10 cellular contexts compared by ENCODE assay signal in genomic region chr2:54604771-54605350, GRCh38.
A peak's percentile ranks its signal among the peaks of the same experiment; 100 is the strongest.
DNase-seq lines count a peak whose midpoint lies in the region; ATAC-seq, FAIRE-seq and TF ChIP-seq lines count a peak whose summit lies in the region.
"Had no signal": no experiment of that assay in that cellular context is flagged by ENCODE, and none has a peak within 500 bp of the region (broad histone marks: within the 10 kb centered on the region; RNA-seq: fewer than 3 reads in every experiment).

No MANE protein-coding gene starts in this region.

- H3K4me1 ChIP-seq in right atrium auricular region: peaks cover 0 to 79% of the 10 kb centered on the region in 2 donors

- H3K9me3 Mint-ChIP-seq in activated naive CD8-positive, alpha-beta T cell treated with anti-CD3 and anti-CD28 coated beads, Interleukin-2, amount 10 ng/mL, durations not matched to agents 7 days and 5 days: peaks cover 3% of the 10 kb centered on the region
- H3K9me3 Mint-ChIP-seq in mesothelial cell of epicardium (no peaks in the 10 kb centered on the region), type B pancreatic cell (no peaks in the 10 kb centered on the region)

- H3K4me3 Mint-ChIP-seq in activated naive CD8-positive, alpha-beta T cell treated with anti-CD3 and anti-CD28 coated beads, Interleukin-2, amount 10 ng/mL, durations not matched to agents 7 days and 5 days: peak overlapping the region; percentile 34
- H3K4me3 Mint-ChIP-seq in mesothelial cell of epicardium: no peak overlapping the region
- H3K4me3 Mint-ChIP-seq in type B pancreatic cell: peak overlapping the region; percentile 7

- H3K27me3 ChIP-seq in right atrium auricular region: no peaks in the 10 kb centered on the region

- no peaks in the 10 kb centered on the region for H3K27me3 Mint-ChIP-seq in activated naive CD8-positive, alpha-beta T cell treated with anti-CD3 and anti-CD28 coated beads, Interleukin-2, amount 10 ng/mL, durations not matched to agents 7 days and 5 days
- H3K27me3 Mint-ChIP-seq in mesothelial cell of epicardium (ENCODE audit: low read depth) (no peaks in the 10 kb centered on the region), type B pancreatic cell (no peaks in the 10 kb centered on the region)

- no peak overlapping the region for H3K4me3 ChIP-seq in right atrium auricular region

- intact Hi-C loops in cardiac septum (cut with DNase I): no loop called here

- TF ChIP-seq CTCF in right atrium auricular region (IDR thresholded peaks at IDR 0.05): no peak
- TF ChIP-seq CTCF in mesothelial cell of epicardium (IDR thresholded peaks at IDR 0.05; ENCODE audit: unreplicated experiment): no peak
- TF ChIP-seq CTCF in type B pancreatic cell (conservative IDR thresholded peaks at IDR 0.05): no peak

- H3K9me3 ChIP-seq in right atrium auricular region: no peaks in the 10 kb centered on the region

- DNase-seq in right atrium auricular region (ENCODE audit: low spot score) (no peak), cardiac septum (ENCODE audit: low spot score) (no peak), mesothelial cell of epicardium (ENCODE audit: low spot score in 2 of 2, unreplicated experiment in 2 of 2) (no peak), type B pancreatic cell (ENCODE audit: extremely low spot score, unreplicated experiment) (no peak), putamen (ENCODE audit: low spot score) (no peak), HTR-8/SVneo (ENCODE audit: insufficient read length, low spot score) (no peak)
- DNase-seq in activated naive CD8-positive, alpha-beta T cell treated with anti-CD3 and anti-CD28 coated beads, Interleukin-2, amount 10 ng/mL, durations not matched to agents 7 days and 5 days: no peak
- DNase-seq: effector CD4-positive, alpha-beta T cell had no signal

- ATAC-seq in activated naive CD8-positive, alpha-beta T cell treated with anti-CD3 and anti-CD28 coated beads, Interleukin-2, amount 10 ng/mL, durations not matched to agents 7 days and 5 days (ENCODE audit: low read depth): peak; percentile 27
- no peak; the same call in 2 of the 3 replicates for ATAC-seq in SK-N-SH treated with all-trans-retinoic acid at 6 μM for 48 hours

- POLR2A ChIA-PET in activated naive CD8-positive, alpha-beta T cell treated with anti-CD3 and anti-CD28 coated beads, Interleukin-2, amount 10 ng/mL, durations not matched to agents 7 days and 5 days (lab: Charles Lee): interaction anchor here (0.6 to 6.9 kb wide), 5 partner anchors 8 to 748 kb away, joined by 3 to 33 read pairs (median 4); no protein-coding TSS in a partner anchor

- no peaks in the 10 kb centered on the region for H3K36me3 ChIP-seq in right atrium auricular region

- H3K27ac ChIP-seq in right atrium auricular region: peak overlapping the region; percentile 42 to 52
- H3K27ac ChIP-seq: VCaP had no signal

- peaks cover 22% of the 10 kb centered on the region for H3K36me3 Mint-ChIP-seq in activated naive CD8-positive, alpha-beta T cell treated with anti-CD3 and anti-CD28 coated beads, Interleukin-2, amount 10 ng/mL, durations not matched to agents 7 days and 5 days
- H3K36me3 Mint-ChIP-seq in mesothelial cell of epicardium (peaks cover 10% of the 10 kb centered on the region), type B pancreatic cell (peaks cover 23% of the 10 kb centered on the region)

- FAIRE-seq in HTR-8/SVneo (lab: Jason Lieb, UNC): no peak

- H3K4me1 Mint-ChIP-seq in activated naive CD8-positive, alpha-beta T cell treated with anti-CD3 and anti-CD28 coated beads, Interleukin-2, amount 10 ng/mL, durations not matched to agents 7 days and 5 days: peaks cover 79% of the 10 kb centered on the region
- H3K4me1 Mint-ChIP-seq in mesothelial cell of epicardium: peaks cover 40% of the 10 kb centered on the region
- peaks cover 68% of the 10 kb centered on the region for H3K4me1 Mint-ChIP-seq in type B pancreatic cell (ENCODE audit: unreplicated experiment)

- peak overlapping the region; percentile 68 for H3K27ac Mint-ChIP-seq in activated naive CD8-positive, alpha-beta T cell treated with anti-CD3 and anti-CD28 coated beads, Interleukin-2, amount 10 ng/mL, durations not matched to agents 7 days and 5 days
- peak overlapping the region; percentile 55 for H3K27ac Mint-ChIP-seq in mesothelial cell of epicardium
- no peak overlapping the region for H3K27ac Mint-ChIP-seq in type B pancreatic cell

TF ChIP-seq in SK-N-SH treated with all-trans-retinoic acid at 6 μM for 48 hours, 23 proteins besides CTCF, POLR2A, EP300 and RAD21 (continues in another document):
- no peak for TF ChIP-seq TSHZ2 (CRISPR knock-in tag; IDR thresholded peaks at IDR 0.05)
- TF ChIP-seq RARB (CRISPR knock-in tag; IDR thresholded peaks at IDR 0.05): no peak
- TF ChIP-seq TCF4 (CRISPR knock-in tag; IDR thresholded peaks at IDR 0.05; ENCODE audit: borderline replicate concordance): no peak
- TF ChIP-seq CREB5 (CRISPR knock-in tag; IDR thresholded peaks at IDR 0.05; ENCODE audit: low read depth): no peak
- TF ChIP-seq POU6F1 (CRISPR knock-in tag; IDR thresholded peaks at IDR 0.05; ENCODE audit: borderline replicate concordance, low read depth): no peak
- no peak for TF ChIP-seq ZC3H10 (CRISPR knock-in tag; IDR thresholded peaks at IDR 0.05)
- TF ChIP-seq ESRRG (CRISPR knock-in tag; IDR thresholded peaks at IDR 0.05): no peak
- TF ChIP-seq PATZ1 (CRISPR knock-in tag; IDR thresholded peaks at IDR 0.05; ENCODE audit: borderline replicate concordance): no peak
